13 cellular contexts compared by ENCODE assay signal in the genomic region with DNA sequence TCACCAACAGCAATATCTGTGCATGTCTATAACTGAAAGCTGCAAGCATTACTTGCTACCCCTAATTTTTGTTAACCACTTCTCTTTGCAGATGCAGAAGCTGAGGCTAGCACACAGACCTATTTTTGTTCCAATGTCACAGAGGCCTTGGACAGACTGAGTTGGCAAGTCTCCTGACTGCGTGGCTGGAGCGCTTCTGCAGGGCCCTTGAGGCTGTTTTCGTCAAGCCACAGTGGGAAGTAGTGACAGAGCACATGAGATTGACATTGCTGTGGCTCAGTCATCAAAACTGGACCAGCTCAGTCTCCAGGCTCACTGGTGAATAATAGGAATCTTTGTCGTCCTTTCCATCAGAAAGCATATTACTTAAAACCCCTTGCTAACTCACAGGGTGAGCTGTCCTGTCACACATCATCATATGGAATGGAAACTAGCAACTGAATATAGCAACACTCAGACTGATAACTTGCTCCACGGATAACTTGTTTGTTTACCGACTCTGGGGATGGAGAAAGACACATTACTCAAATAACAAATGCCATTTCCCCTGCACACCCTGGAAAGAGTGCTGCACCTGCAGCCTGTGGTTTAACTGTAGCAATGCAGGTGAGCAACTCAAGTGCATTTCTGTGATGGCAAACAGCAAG. TPM values are rescaled to one million over a fixed set of nuclear protein-coding genes. Genes with fewer than 3 reads are reported as not detected.
A peak's percentile ranks its signal among the peaks of the same experiment; 100 is the strongest.
DNase-seq lines count a peak whose midpoint lies in the region; TF ChIP-seq lines count a peak whose summit lies in the region.
"Had no signal": no experiment of that assay in that cellular context is flagged by ENCODE, and none has a peak within 500 bp of the region (broad histone marks: within the 10 kb centered on the region; RNA-seq: fewer than 3 reads in every experiment).

No MANE protein-coding gene starts in this region.

- no peaks in the 10 kb centered on the region for H3K4me1 ChIP-seq in Peyer's patch
- H3K4me1 ChIP-seq: neural progenitor cell had no signal

- H3K27me3 ChIP-seq in Peyer's patch, result no peaks in the 10 kb centered on the region
- H3K27me3 ChIP-seq: neural progenitor cell had no signal

- H3K4me3 ChIP-seq in Peyer's patch, result no peak overlapping the region
- H3K4me3 ChIP-seq: neural progenitor cell had no signal

- TF ChIP-seq CTCF in Peyer's patch (IDR thresholded peaks at IDR 0.05), result no peak

- H3K27ac ChIP-seq in caudate nucleus (ENCODE audit: low read depth, low read length) (peak overlapping the region; percentile 79), Peyer's patch (no peak overlapping the region)
- H3K27ac ChIP-seq: neural progenitor cell had no signal

- no peaks in the 10 kb centered on the region for H3K9me3 ChIP-seq in Peyer's patch

- no peak for TF ChIP-seq POLR2A in Peyer's patch (IDR thresholded peaks at IDR 0.05)

- no peaks in the 10 kb centered on the region for H3K36me3 ChIP-seq in Peyer's patch
- H3K36me3 ChIP-seq: neural progenitor cell had no signal

- DNase-seq in NCI-H510A treated with DMSO at 0.1 percent for 48 hours (lab: John Stamatoyannopoulos, UW), result peak; percentile 11
- DNase-seq in NCI-H510A (lab: John Stamatoyannopoulos, UW), result no peak
- peak in 29 of 61 donors; percentile 7 to 56 (median 24) for DNase-seq in caudate nucleus (lab: John Stamatoyannopoulos, UW)
- peak; percentile 91 for DNase-seq in medulla oblongata (ENCODE audit: extremely low spot score)
- peak; percentile 19 for DNase-seq in ureter (ENCODE audit: low spot score)
- no peak for DNase-seq in NCI-H748 (lab: John Stamatoyannopoulos, UW; ENCODE audit: unreplicated experiment)
- no peak for DNase-seq in NCI-H774 (lab: John Stamatoyannopoulos, UW)
- DNase-seq in Peyer's patch, result no peak
- DNase-seq: activated CD4-positive, alpha-beta T cell treated with anti-CD3 and anti-CD28 coated beads, Interleukin-2, amount 10 ng/mL, durations not matched to agents 24 days and 14 days; activated T-cell treated with anti-CD3 and anti-CD28 coated beads, Interleukin-2, amount 50 U/mL, for 1 hour; CD4-positive, alpha-beta T cell; NCI-H2029 had no signal

RNA-seq across cellular contexts. Expression of gene DDX11, which starts 43.6 kb away (rescaled TPM):
- 37.8 TPM for total RNA-seq in ureter
- 100 to 1,000 TPM in 2 of 4 donors, 10 to 100 TPM in 2; 53.1 to 189 (median 100) TPM for total RNA-seq in Peyer's patch

Comparison
In these comparisons a context has a peak if more than half of its experiments do, and no peak if none do; other contexts are left out.
1. DNase-seq: peak in NCI-H510A treated with DMSO at 0.1 percent for 48 hours (single experiment), medulla oblongata (single experiment) and ureter (single experiment); none in NCI-H510A (single experiment), NCI-H748 (single experiment), NCI-H774 (single experiment) and Peyer's patch (0 of 3).